Comparison of ENCODE assay signal across 22 cellular contexts in the genomic region with DNA sequence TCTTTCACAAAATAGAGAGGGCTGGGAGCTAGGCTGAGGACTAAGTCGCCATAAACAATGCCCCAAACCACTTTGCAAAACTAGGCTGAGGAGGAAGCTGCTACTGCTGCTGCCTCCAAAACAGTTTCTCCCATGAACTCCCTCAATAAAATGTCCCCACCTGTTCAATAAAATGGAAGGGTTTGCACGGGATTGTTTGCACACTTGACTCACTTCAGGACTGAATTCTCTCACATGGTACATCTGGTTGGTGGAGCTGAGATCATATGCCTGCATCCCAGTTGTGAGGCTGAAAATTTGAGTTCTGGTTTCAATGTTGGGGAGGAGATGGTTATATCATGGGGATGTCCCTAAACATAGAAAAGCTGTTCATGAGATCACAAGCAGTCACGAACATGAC. TPM values are rescaled to one million over a fixed set of nuclear protein-coding genes. Genes with fewer than 3 reads are reported as not detected.
DNase-seq lines count a peak whose midpoint lies in the region; ATAC-seq and TF ChIP-seq lines count a peak whose summit lies in the region.
"Had no signal": no experiment of that assay in that cellular context is flagged by ENCODE, and none has a peak within 500 bp of the region (broad histone marks: within the 10 kb centered on the region; RNA-seq: fewer than 3 reads in every experiment).

No MANE protein-coding gene starts in this region.

- H3K27ac ChIP-seq in PC-3 (ENCODE audit: low read length): peak overlapping the region; percentile 5; the same call in 1 of the 2 replicates
- H3K27ac ChIP-seq: A549; BLaER1 treated with 17β-estradiol and CSF1 and Interleukin-3, amounts not matched to agents 10 nM and 100 nM had no signal

- H3K9me2 ChIP-seq in PC-3 (replicated peaks; ENCODE audit: low read length): no peaks in the 10 kb centered on the region

- no peak overlapping the region for H2AFZ ChIP-seq in PC-3 (ENCODE audit: low read length)

- no peaks in the 10 kb centered on the region for H3K9me3 ChIP-seq in PC-3 (ENCODE audit: low read length)
- H3K9me3 ChIP-seq: A549, BE2C, HAP-1 had no signal

- H3K4me3 ChIP-seq in PC-3 (ENCODE audit: low read length): no peak overlapping the region
- H3K4me3 ChIP-seq: A549; BLaER1 treated with 17β-estradiol and CSF1 and Interleukin-3, amounts not matched to agents 10 nM and 100 nM; GM12878; HAP-1 had no signal

- no TSS peak for BruUV-seq in PC-3 (replicated peaks; lab: Mats Ljungman, UMichigan)

- H4K20me1 ChIP-seq in PC-3 (ENCODE audit: low read length): no peaks in the 10 kb centered on the region
- H4K20me1 ChIP-seq: BLaER1 treated with 17β-estradiol and CSF1 and Interleukin-3, amounts not matched to agents 10 nM and 100 nM had no signal

- CTCF ChIA-PET in PC-3 (lab: Charles Lee): interaction anchor here (0.7 kb wide), 1 partner anchor 26 kb away, joined by 3 read pairs; no protein-coding TSS in a partner anchor

- POLR2A ChIA-PET in PC-3 (lab: Charles Lee; ENCODE audit: unreplicated experiment): no interaction called here

- H3F3A ChIP-seq in PC-3 (ENCODE audit: low read length, unreplicated experiment): no peaks in the 10 kb centered on the region

- no peaks in the 10 kb centered on the region for H3K79me2 ChIP-seq in PC-3 (ENCODE audit: low read length)

- peak; percentile 53 for DNase-seq in NCI-H82 (lab: John Stamatoyannopoulos, UW)
- DNase-seq in NCI-H82 treated with DMSO at 0.1 percent for 48 hours (lab: John Stamatoyannopoulos, UW; ENCODE audit: unreplicated experiment): no peak
- DNase-seq in PC-3: peak; percentile 52
- no peak for DNase-seq in left colon
- DNase-seq in NCI-H345 treated with DMSO at 0.1 percent for 48 hours (lab: John Stamatoyannopoulos, UW; ENCODE audit: unreplicated experiment): no peak
- DNase-seq: 8988T; ACHN; AML-193; BE2C; Calu3; CD4-positive, alpha-beta memory T cell; COR-L47; DMS79; EL; GDM1; GOT3; HFFc6 had no signal

- ATAC-seq in PC-3 (peak; percentile 73), left colon (peak; percentile 84), GM18868 (IDR thresholded peaks at IDR 0.05; ENCODE audit: unreplicated experiment) (no peak)
- ATAC-seq: A549, GM12878 had no signal

- no peaks in the 10 kb centered on the region for H3K36me3 ChIP-seq in PC-3 (ENCODE audit: low read depth, low read length)
- H3K36me3 ChIP-seq: BE2C; BLaER1 treated with 17β-estradiol and CSF1 and Interleukin-3, amounts not matched to agents 10 nM and 100 nM; HAP-1 had no signal

- no peaks in the 10 kb centered on the region for H3K27me3 ChIP-seq in PC-3 (ENCODE audit: low read length)
- H3K27me3 ChIP-seq: BE2C; BLaER1 treated with 17β-estradiol and CSF1 and Interleukin-3, amounts not matched to agents 10 nM and 100 nM had no signal

- no peak overlapping the region for H3K9ac ChIP-seq in PC-3 (ENCODE audit: low read length)
- H3K9ac ChIP-seq: BLaER1 treated with 17β-estradiol and CSF1 and Interleukin-3, amounts not matched to agents 10 nM and 100 nM had no signal

- intact Hi-C loops in PC-3 (cut with micrococcal nuclease) (no loop called here), left colon (cut with DNase I, micrococcal nuclease) (no loop called here)

- H3K4me2 ChIP-seq in PC-3 (ENCODE audit: low read length): no peak overlapping the region
- H3K4me2 ChIP-seq: A549; BLaER1 treated with 17β-estradiol and CSF1 and Interleukin-3, amounts not matched to agents 10 nM and 100 nM had no signal

- H3K4me1 ChIP-seq in PC-3 (ENCODE audit: insufficient read depth, low read length): 0 out of 2 replicates have a peak, but pooled peaks cover 6% of the 10 kb centered on the region
- H3K4me1 ChIP-seq: A549, BE2C, HAP-1 had no signal

- no peak for TF ChIP-seq CTCF in PC-3 (conservative IDR thresholded peaks at IDR 0.05; ENCODE audit: low read depth, low read length)

RNA-seq across cellular contexts. Expression of a gene that starts 26.5 kb away (rescaled TPM):
- 3.2 and 4.8 TPM in 2 replicates for total RNA-seq in PC-3 (2014; rRNA removed)
- 1 to 10 TPM; 2.0 to 5.8 TPM for total RNA-seq in left colon
- total RNA-seq: CD4-positive, alpha-beta memory T cell had no signal

Comparison
In these comparisons a context has a peak if more than half of its experiments do, and no peak if none do; other contexts are left out.
1. DNase-seq: peak in NCI-H82 (single experiment) and PC-3 (single experiment); none in NCI-H82 treated with DMSO at 0.1 percent for 48 hours (single experiment), left colon (0 of 2) and NCI-H345 treated with DMSO at 0.1 percent for 48 hours (single experiment).